Comparison of ENCODE assay signal across 9 cellular contexts in genomic region chr16:3094289-3095027, GRCh38. TPM values are rescaled to one million over a fixed set of nuclear protein-coding genes. Genes with fewer than 3 reads are reported as not detected.
DNase-seq lines count a peak whose midpoint lies in the region; FAIRE-seq and TF ChIP-seq lines count a peak whose summit lies in the region.
"Had no signal": no experiment of that assay in that cellular context is flagged by ENCODE, and none has a peak within 500 bp of the region (broad histone marks: within the 10 kb centered on the region; RNA-seq: fewer than 3 reads in every experiment).

No MANE protein-coding gene starts in this region.

- intact Hi-C loops in kidney (cut with DNase I), result no loop called here

- FAIRE-seq in kidney (lab: Jason Lieb, UNC), result no peak

- no peak overlapping the region for H3K9ac ChIP-seq in kidney (ENCODE audit: low read length in 2 of 2)

- H3K27ac ChIP-seq in kidney (ENCODE audit: low read depth in 2 of 2, low read length in 2 of 2), result no peak overlapping the region

- H3K4me1 ChIP-seq in kidney (ENCODE audit: control insufficient read depth in 1 of 2, insufficient read depth in 1 of 2, low read depth in 1 of 2, low read length in 2 of 2), result no peaks in the 10 kb centered on the region

- DNase-seq in AG09319 (ENCODE audit: extremely low read depth, low read depth), result no peak
- DNase-seq in GM10266 (ENCODE audit: extremely low spot score), result peak; percentile 80
- DNase-seq in NCI-H774 (lab: John Stamatoyannopoulos, UW), result peak; percentile 3
- peak; percentile 48 for DNase-seq in activated naive CD4-positive, alpha-beta T cell treated with anti-CD3 and anti-CD28 coated beads, Interleukin-2, amount 50 U/mL, for 16 hours
- peak; percentile 48 for DNase-seq in kidney
- DNase-seq in putamen (ENCODE audit: low spot score), result no peak
- DNase-seq in middle frontal gyrus (ENCODE audit: extremely low spot score, low spot score), result no peak
- no peak for DNase-seq in hippocampal formation (lab: John Stamatoyannopoulos, UW)

- TF ChIP-seq CTCF in AG09319 (IDR thresholded peaks at IDR 0.05; ENCODE audit: low read depth, low read length) (peak; percentile 42), GM10266 (IDR thresholded peaks at IDR 0.05; ENCODE audit: control insufficient read depth, insufficient read depth, low read depth, missing control alignments) (peak; percentile 70), kidney (IDR thresholded peaks at IDR 0.05; ENCODE audit: borderline replicate concordance, extremely low read depth, insufficient read depth) (peak; percentile 48)

- H3K9me3 ChIP-seq in kidney (ENCODE audit: control insufficient read depth in 1 of 2, low read length in 2 of 2), result no peaks in the 10 kb centered on the region

- H3K36me3 ChIP-seq in kidney (ENCODE audit: control insufficient read depth in 1 of 2, insufficient read depth in 2 of 2, low read length in 2 of 2), result no peaks in the 10 kb centered on the region

- no peak overlapping the region for H3K4me3 ChIP-seq in kidney (ENCODE audit: low read length in 2 of 2)
- H3K4me3 ChIP-seq: lung had no signal

RNA-seq across cellular contexts. Expression of gene ZSCAN10, which starts 4.6 kb away (rescaled TPM):
- not detected for total RNA-seq in kidney
- polyA plus RNA-seq in kidney (ENCODE audit: insufficient read depth, low read depth, low replicate concordance), result not detected

RNA-seq across cellular contexts. Expression of gene ZNF205, which starts 17.9 kb away (rescaled TPM):
- 12.7 TPM for total RNA-seq in kidney
- polyA plus RNA-seq in kidney (ENCODE audit: insufficient read depth, low read depth, low replicate concordance), result 14.1 TPM

RNA-seq across cellular contexts. Expression of gene IL32, which starts 29.0 kb away (rescaled TPM):
- 181 TPM for total RNA-seq in kidney
- 495 TPM for polyA plus RNA-seq in kidney (ENCODE audit: insufficient read depth, low read depth, low replicate concordance)

RNA-seq across cellular contexts. Expression of gene ZNF213, which starts 40.4 kb away (rescaled TPM):
- 12.5 TPM for total RNA-seq in kidney
- polyA plus RNA-seq in kidney (ENCODE audit: insufficient read depth, low read depth, low replicate concordance), result 5.6 TPM

RNA-seq across cellular contexts. Expression of gene MMP25, which starts 48.1 kb away (rescaled TPM):
- total RNA-seq in kidney, result 1.7 TPM
- polyA plus RNA-seq in kidney (ENCODE audit: insufficient read depth, low read depth, low replicate concordance), result 0.65 TPM

Comparison
In these comparisons a context has a peak if more than half of its experiments do, and no peak if none do; other contexts are left out.
1. DNase-seq: peak in GM10266 (single experiment), NCI-H774 (single experiment), activated naive CD4-positive, alpha-beta T cell treated with anti-CD3 and anti-CD28 coated beads, Interleukin-2, amount 50 U/mL, for 16 hours (single experiment) and kidney (single experiment); none in AG09319 (single experiment), putamen (single experiment), middle frontal gyrus (single experiment) and hippocampal formation (0 of 2).
2. Peak in every context shown above with its lines, with median percentiles within 50 percentile points of each other: CTCF ChIP-seq.